8 cellular contexts compared by ENCODE assay signal in genomic region chr4:153467897-153468262, GRCh38. TPM values are rescaled to one million over a fixed set of nuclear protein-coding genes. Genes with fewer than 3 reads are reported as not detected.
DNase-seq lines count a peak whose midpoint lies in the region; ATAC-seq and FAIRE-seq lines count a peak whose summit lies in the region.

No MANE protein-coding gene starts in this region.

- FAIRE-seq in GM19239 (lab: Jason Lieb, UNC) = peak; percentile 81

- H3K27ac ChIP-seq in SJSA1 (no peak overlapping the region), epithelial cell of prostate (peak overlapping the region; percentile 9)

- no peaks in the 10 kb centered on the region for H3K36me3 ChIP-seq in SJSA1

- no peaks in the 10 kb centered on the region for H3K27me3 ChIP-seq in SJSA1 (replicated peaks)

- H3K4me3 ChIP-seq in SJSA1 (peak overlapping the region; percentile 81), skeletal muscle cell (ENCODE audit: low read depth, low read length) (peak overlapping the region; percentile 93)

- no peaks in the 10 kb centered on the region for H3K9me3 ChIP-seq in SJSA1 (replicated peaks)

- ATAC-seq in HG03039 (IDR thresholded peaks at IDR 0.05; ENCODE audit: unreplicated experiment) (no peak), HG02588 (IDR thresholded peaks at IDR 0.05; ENCODE audit: unreplicated experiment) (no peak)

- peaks cover 27% of the 10 kb centered on the region for H3K4me1 ChIP-seq in SJSA1 (replicated peaks)

- DNase-seq in GM19239 (ENCODE audit: insufficient read length, low spot score) = no peak
- no peak for DNase-seq in SJSA1 (ENCODE audit: low read depth in 1 of 2, low spot score in 2 of 2)
- DNase-seq in epithelial cell of prostate (ENCODE audit: low read depth, low spot score) = no peak
- no peak for DNase-seq in skeletal muscle cell (ENCODE audit: low read depth)
- DNase-seq in NCI-H1694 treated with DMSO at 0.1 percent for 48 hours (lab: John Stamatoyannopoulos, UW) = no peak
- no peak for DNase-seq in DMS79 (lab: John Stamatoyannopoulos, UW)

RNA-seq across cellular contexts. Expression of gene TMEM131L, which starts 1.7 kb away (rescaled TPM):
- total RNA-seq in SJSA1 (2014; rRNA removed; shearing (Covaris generic)) = 5.4 and 12.7 TPM in 2 replicates
